In genomic region chr3:71127052-71127451, GRCh38 we compare ENCODE assay signal across 9 cellular contexts.
DNase-seq lines count a peak whose midpoint lies in the region; ATAC-seq, FAIRE-seq and TF ChIP-seq lines count a peak whose summit lies in the region.
"Had no signal": no experiment of that assay in that cellular context is flagged by ENCODE, and none has a peak within 500 bp of the region (broad histone marks: within the 10 kb centered on the region; RNA-seq: fewer than 3 reads in every experiment).

No MANE protein-coding gene starts in this region.

- H3K27ac ChIP-seq in esophagus squamous epithelium (peak overlapping the region in 3 of 4 donors; percentile 80 to 94 (median 85)), sigmoid colon (peak overlapping the region; percentile 84 to 93 (median 86)), prostate gland (peak overlapping the region in 1 of 2 donors; percentile 14)

- peak overlapping the region; percentile 100 for H3K27ac Mint-ChIP-seq in T-helper 17 cell

- H3K4me1 ChIP-seq in esophagus squamous epithelium = peaks cover 9 to 96% (median 20%) of the 10 kb centered on the region in 3 donors
- peaks cover 0 to 81% (median 46%) of the 10 kb centered on the region in 4 donors for H3K4me1 ChIP-seq in sigmoid colon
- peaks cover 7% of the 10 kb centered on the region for H3K4me1 ChIP-seq in prostate gland (replicated peaks)

- ATAC-seq in T-helper 17 cell = no peak
- ATAC-seq in HG02588 (IDR thresholded peaks at IDR 0.05; ENCODE audit: unreplicated experiment) = no peak
- ATAC-seq in HG03039 (IDR thresholded peaks at IDR 0.05; ENCODE audit: unreplicated experiment) = no peak

- TF ChIP-seq EP300 in sigmoid colon (IDR thresholded peaks at IDR 0.05) = no peak

- H3K36me3 Mint-ChIP-seq in T-helper 17 cell (ENCODE audit: low read depth) = peaks cover 19% of the 10 kb centered on the region

- H3K4me3 ChIP-seq in esophagus squamous epithelium = peak overlapping the region in 3 of 4 donors; percentile 44 to 65 (median 60)
- peak overlapping the region; percentile 33 to 61 (median 52) for H3K4me3 ChIP-seq in sigmoid colon
- no peak overlapping the region for H3K4me3 ChIP-seq in prostate gland
- H3K4me3 ChIP-seq: MG63 had no signal

- no peaks in the 10 kb centered on the region for H3K27me3 Mint-ChIP-seq in T-helper 17 cell

- H3K36me3 ChIP-seq in esophagus squamous epithelium (no peaks in the 10 kb centered on the region), sigmoid colon (no peaks in the 10 kb centered on the region), prostate gland (no peaks in the 10 kb centered on the region)
- H3K36me3 ChIP-seq: MG63 had no signal

- H3K4me3 Mint-ChIP-seq in T-helper 17 cell = peak overlapping the region; percentile 99

- WGBS in esophagus squamous epithelium, 2 donors = 52 to 57% methylated on average over 4 of the region's 4 CpGs
- WGBS in sigmoid colon, 2 donors = 40 to 61% methylated on average over 4 of the region's 4 CpGs
- WGBS in prostate gland = 65% methylated on average over 4 of the region's 4 CpGs

- TF ChIP-seq CTCF in esophagus squamous epithelium (IDR thresholded peaks at IDR 0.05) = no peak
- no peak for TF ChIP-seq CTCF in sigmoid colon (IDR thresholded peaks at IDR 0.05)
- TF ChIP-seq CTCF in prostate gland (IDR thresholded peaks at IDR 0.05) = no peak

- intact Hi-C loops in esophagus squamous epithelium (cut with DNase I) = no loop called here
- intact Hi-C loops in sigmoid colon (cut with DNase I) = no loop called here
- intact Hi-C loops in prostate gland (cut with DNase I) = no loop called here

- no peak for TF ChIP-seq POLR2A in esophagus squamous epithelium (IDR thresholded peaks at IDR 0.05)
- TF ChIP-seq POLR2A in sigmoid colon (IDR thresholded peaks at IDR 0.05) = no peak
- TF ChIP-seq POLR2A in prostate gland (IDR thresholded peaks at IDR 0.05) = no peak

- DNase-seq in GM19239 (ENCODE audit: insufficient read length, low spot score) = no peak
- DNase-seq in T-helper 17 cell = no peak
- DNase-seq in esophagus squamous epithelium (lab: John Stamatoyannopoulos, UW) = no peak
- no peak for DNase-seq in sigmoid colon
- DNase-seq in mesenteric fat pad (ENCODE audit: low spot score) = no peak
- DNase-seq in prostate gland (ENCODE audit: low spot score) = no peak
- DNase-seq: MG63 had no signal

- FAIRE-seq in GM19239 (lab: Jason Lieb, UNC) = peak; percentile 4

- peaks cover 73% of the 10 kb centered on the region for H3K4me1 Mint-ChIP-seq in T-helper 17 cell

- no peaks in the 10 kb centered on the region for H3K9me3 ChIP-seq in T-helper 17 cell (ENCODE audit: control insufficient read depth, low read length, poor library complexity, severe bottlenecking)
- H3K9me3 ChIP-seq in esophagus squamous epithelium = no peaks in the 10 kb centered on the region
- H3K9me3 ChIP-seq in sigmoid colon = no peaks in the 10 kb centered on the region
- no peaks in the 10 kb centered on the region for H3K9me3 ChIP-seq in prostate gland
- H3K9me3 ChIP-seq: MG63 had no signal

- H3K27me3 ChIP-seq in esophagus squamous epithelium (no peaks in the 10 kb centered on the region), sigmoid colon (no peaks in the 10 kb centered on the region), prostate gland (replicated peaks; ENCODE audit: insufficient read depth) (no peaks in the 10 kb centered on the region)
- H3K27me3 ChIP-seq: MG63 had no signal

Comparison
In these comparisons a context has a peak if more than half of its experiments do, and no peak if none do; other contexts are left out.
1. H3K4me3 ChIP-seq: peak in esophagus squamous epithelium (3 of 4) and sigmoid colon (4 of 4); none in prostate gland (0 of 2).